8 cellular contexts compared by ENCODE assay signal in the genomic region with DNA sequence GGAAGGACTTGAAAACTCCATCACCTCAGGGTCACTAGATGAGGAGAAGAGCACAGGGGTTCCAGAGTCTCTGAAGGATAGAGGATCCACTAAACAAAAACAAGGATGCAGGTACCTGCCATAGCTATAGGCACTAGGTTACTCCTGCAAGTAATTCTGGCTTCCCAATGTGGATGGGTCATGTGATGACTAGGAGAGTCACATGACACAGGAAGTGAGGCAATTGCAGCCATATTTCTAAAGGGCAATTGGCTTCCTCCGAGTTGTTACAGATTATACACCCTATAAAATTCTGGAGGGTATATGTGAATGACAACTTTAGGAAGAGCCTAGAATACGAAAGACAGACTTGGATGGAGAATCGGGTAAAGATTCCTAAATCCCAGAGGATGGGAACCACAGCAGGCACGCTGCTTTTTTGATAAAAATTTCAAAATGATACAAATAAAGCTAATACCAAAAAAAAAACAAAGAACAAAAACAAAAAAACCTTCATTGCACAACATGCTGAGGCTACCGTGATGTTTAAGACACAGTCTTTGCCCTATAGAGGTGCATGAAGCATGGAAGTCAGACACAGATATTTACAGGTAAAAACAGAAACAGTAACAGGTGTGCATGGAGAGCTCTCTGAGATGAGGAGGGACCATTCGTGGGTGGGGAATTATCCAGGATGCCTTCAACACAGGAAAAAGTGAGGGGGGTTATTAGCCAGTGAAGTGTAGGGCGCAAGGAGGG. TPM values are rescaled to one million over a fixed set of nuclear protein-coding genes. Genes with fewer than 3 reads are reported as not detected.
DNase-seq lines count a peak whose midpoint lies in the region; ATAC-seq, FAIRE-seq and TF ChIP-seq lines count a peak whose summit lies in the region.

No MANE protein-coding gene starts in this region.

- H3K4me3 ChIP-seq in endothelial cell of umbilical vein (replicated peaks in 1 of 3; ENCODE audit: insufficient read depth in 1 of 3, low read depth in 1 of 3, low read length in 3 of 3) (no peak overlapping the region), mucosa of descending colon (no peak overlapping the region)

- H3K4me2 ChIP-seq in endothelial cell of umbilical vein (ENCODE audit: insufficient read depth, low read length): no peak overlapping the region

- H3K9me1 ChIP-seq in endothelial cell of umbilical vein (replicated peaks; ENCODE audit: control insufficient read depth, extremely low read depth, insufficient read depth, low read length): no peaks in the 10 kb centered on the region

- no peak overlapping the region for H3K27ac ChIP-seq in endothelial cell of umbilical vein (ENCODE audit: insufficient read depth, low read depth, low read length)

- H4K20me1 ChIP-seq in endothelial cell of umbilical vein (replicated peaks; ENCODE audit: control insufficient read depth, extremely low read depth, insufficient read depth, low read length): no peaks in the 10 kb centered on the region

- peak; percentile 87 for FAIRE-seq in endothelial cell of umbilical vein (lab: Jason Lieb, UNC)

- no peaks in the 10 kb centered on the region for H3K9me3 ChIP-seq in endothelial cell of umbilical vein (replicated peaks; ENCODE audit: control insufficient read depth, insufficient read depth, low read length)
- H3K9me3 ChIP-seq in mucosa of descending colon: no peaks in the 10 kb centered on the region

- intact Hi-C loops in endothelial cell of umbilical vein (cut with micrococcal nuclease): no loop called here
- intact Hi-C loops in mucosa of descending colon (cut with DNase I, micrococcal nuclease): no loop called here

- ATAC-seq in mucosa of descending colon (peak; percentile 40), HG03354 (IDR thresholded peaks at IDR 0.05; ENCODE audit: poor library complexity, severe bottlenecking, unreplicated experiment) (no peak), HG03460 (IDR thresholded peaks at IDR 0.05; ENCODE audit: unreplicated experiment) (no peak), GM21381 (IDR thresholded peaks at IDR 0.05; ENCODE audit: unreplicated experiment) (no peak)

- no peaks in the 10 kb centered on the region for H3K27me3 ChIP-seq in endothelial cell of umbilical vein (ENCODE audit: control insufficient read depth in 2 of 2, insufficient read depth in 2 of 2, low read length in 2 of 2)

- TF ChIP-seq CTCF in endothelial cell of umbilical vein (IDR thresholded peaks at IDR 0.05; ENCODE audit: extremely low read depth in 1 of 2, insufficient read depth in 1 of 2, low read depth in 1 of 2, low read length in 2 of 2): no peak
- TF ChIP-seq CTCF in mucosa of descending colon (IDR thresholded peaks at IDR 0.05): no peak

- CTCF ChIA-PET in endothelial cell of umbilical vein (lab: Charles Lee): interaction anchor here (0.8 to 1.7 kb wide), 3 partner anchors 8 to 46 kb away, joined by 3 to 7 read pairs (median 4); a partner anchor contains a TSS

- no peaks in the 10 kb centered on the region for H3K79me2 ChIP-seq in endothelial cell of umbilical vein (ENCODE audit: control insufficient read depth, insufficient read depth, low read length)

- no peak for TF ChIP-seq POLR2A in endothelial cell of umbilical vein (IDR thresholded peaks at IDR 0.05; ENCODE audit: low read depth, low read length)

- H3K4me1 ChIP-seq in endothelial cell of umbilical vein (ENCODE audit: control insufficient read depth, extremely low read depth, insufficient read depth, low read length) (no peaks in the 10 kb centered on the region), mucosa of descending colon (ENCODE audit: low read depth) (peaks cover 17% of the 10 kb centered on the region)

- dilution Hi-C loops in endothelial cell of umbilical vein (cut with MboI; ENCODE audit: extremely low pct_ligation_motif_present, low sequenced_read_pairs): no loop called here

- H3K36me3 ChIP-seq in endothelial cell of umbilical vein (ENCODE audit: control insufficient read depth in 2 of 2, extremely low read depth in 1 of 2, insufficient read depth in 2 of 2, low read length in 2 of 2) (peaks cover 0 to 4% of the 10 kb centered on the region in 2 experiments), mucosa of descending colon (ENCODE audit: low read depth) (no peaks in the 10 kb centered on the region)

- no peak overlapping the region for H3K9ac ChIP-seq in endothelial cell of umbilical vein (replicated peaks; ENCODE audit: extremely low read depth, insufficient read depth, low read length)

- peak; percentile 20 for DNase-seq in COLO668 (lab: John Stamatoyannopoulos, UW; ENCODE audit: unreplicated experiment)
- DNase-seq in HT-29 (ENCODE audit: low spot score): peak; percentile 37
- peak; percentile 74 for DNase-seq in SK-N-DZ (ENCODE audit: low spot score)
- peak; percentile 59 for DNase-seq in endothelial cell of umbilical vein (ENCODE audit: low read depth, low spot score)
- peak in 1 of 3 donors; percentile 76 for DNase-seq in mucosa of descending colon

- POLR2A ChIA-PET in endothelial cell of umbilical vein (lab: Charles Lee): no interaction called here

- BruUV-seq in endothelial cell of umbilical vein (replicated peaks; lab: Mats Ljungman, UMichigan): no TSS peak

- H2AFZ ChIP-seq in endothelial cell of umbilical vein (ENCODE audit: low read depth, low read length): peak overlapping the region; percentile 71

RNA-seq across cellular contexts. Expression of a gene that starts 10.5 kb away (rescaled TPM):
- 72.2 and 86.8 TPM in 2 replicates for total RNA-seq in HT-29 (2014; rRNA removed; shearing (Covaris generic))
- 83.7 and 106 TPM in 2 replicates for polyA plus RNA-seq in SK-N-DZ (2014; cell fraction: cytosol; rRNA removed)
- polyA plus RNA-seq in SK-N-DZ (2014; cell fraction: nucleus; rRNA removed): 77.1 and 99.5 TPM in 2 replicates
- total RNA-seq in endothelial cell of umbilical vein (49.1 and 53.0 TPM in 2 replicates), mucosa of descending colon (10 to 100 TPM; 26.1 to 41.1 (median 35.6) TPM)
- 109 and 137 TPM in 2 replicates for polyA plus RNA-seq in endothelial cell of umbilical vein
- 83.3 and 90.2 TPM in 2 replicates for polyA plus RNA-seq in endothelial cell of umbilical vein (2011; cell fraction: cytosol; rRNA removed)
- 45.5 and 50.8 TPM in 2 replicates for polyA plus RNA-seq in endothelial cell of umbilical vein (2011; cell fraction: nucleus; rRNA removed)
- 56.9 and 61.7 TPM in 2 replicates for polyA plus RNA-seq in endothelial cell of umbilical vein (2012)
- polyA minus RNA-seq in endothelial cell of umbilical vein: 44.4 and 56.0 TPM in 2 replicates
- 63.1 TPM for polyA minus RNA-seq in endothelial cell of umbilical vein (2011; cell fraction: cytosol; rRNA and poly(A)+ RNA removed)
- polyA minus RNA-seq in endothelial cell of umbilical vein (2011; cell fraction: nucleus; rRNA and poly(A)+ RNA removed): 14.8 and 20.2 TPM in 2 replicates

RNA-seq across cellular contexts. Expression of a gene that starts 11.3 kb away (rescaled TPM):
- total RNA-seq in HT-29 (2014; rRNA removed; shearing (Covaris generic)): 4.2 and 7.6 TPM in 2 replicates
- 18.6 and 19.3 TPM in 2 replicates for polyA plus RNA-seq in SK-N-DZ (2014; cell fraction: cytosol; rRNA removed)
- polyA plus RNA-seq in SK-N-DZ (2014; cell fraction: nucleus; rRNA removed): 161 and 164 TPM in 2 replicates
- total RNA-seq in endothelial cell of umbilical vein: 22.4 and 23.6 TPM in 2 replicates
- 25.7 and 29.4 TPM in 2 replicates for polyA plus RNA-seq in endothelial cell of umbilical vein
- 11.5 and 13.1 TPM in 2 replicates for polyA plus RNA-seq in endothelial cell of umbilical vein (2011; cell fraction: cytosol; rRNA removed)
- 134 and 168 TPM in 2 replicates for polyA plus RNA-seq in endothelial cell of umbilical vein (2011; cell fraction: nucleus; rRNA removed)
- 18.6 and 32.2 TPM in 2 replicates for polyA plus RNA-seq in endothelial cell of umbilical vein (2012)
- polyA minus RNA-seq in endothelial cell of umbilical vein: 30.1 and 36.1 TPM in 2 replicates
- 2.7 TPM for polyA minus RNA-seq in endothelial cell of umbilical vein (2011; cell fraction: cytosol; rRNA and poly(A)+ RNA removed)
- polyA minus RNA-seq in endothelial cell of umbilical vein (2011; cell fraction: nucleus; rRNA and poly(A)+ RNA removed): 23.8 and 26.1 TPM in 2 replicates
- total RNA-seq in mucosa of descending colon: 10 to 100 TPM; 22.4 to 35.9 (median 33.9) TPM

RNA-seq across cellular contexts. Expression of a gene that starts 36.3 kb away (rescaled TPM):
- total RNA-seq in HT-29 (2014; rRNA removed; shearing (Covaris generic)): 8.6 and 12.6 TPM in 2 replicates
- 20.3 and 23.6 TPM in 2 replicates for polyA plus RNA-seq in SK-N-DZ (2014; cell fraction: cytosol; rRNA removed)
- 72.0 and 119 TPM in 2 replicates for polyA plus RNA-seq in SK-N-DZ (2014; cell fraction: nucleus; rRNA removed)
- 61.8 and 62.7 TPM in 2 replicates for total RNA-seq in endothelial cell of umbilical vein
- 26.6 and 27.4 TPM in 2 replicates for polyA plus RNA-seq in endothelial cell of umbilical vein
- 20.3 and 26.1 TPM in 2 replicates for polyA plus RNA-seq in endothelial cell of umbilical vein (2011; cell fraction: cytosol; rRNA removed)
- polyA plus RNA-seq in endothelial cell of umbilical vein (2011; cell fraction: nucleus; rRNA removed): 23.2 and 24.1 TPM in 2 replicates
- polyA plus RNA-seq in endothelial cell of umbilical vein (2012): 36.0 and 43.1 TPM in 2 replicates
- polyA minus RNA-seq in endothelial cell of umbilical vein: 12.0 and 12.6 TPM in 2 replicates
- polyA minus RNA-seq in endothelial cell of umbilical vein (2011; cell fraction: cytosol; rRNA and poly(A)+ RNA removed): 15.0 TPM
- 7.2 and 7.4 TPM in 2 replicates for polyA minus RNA-seq in endothelial cell of umbilical vein (2011; cell fraction: nucleus; rRNA and poly(A)+ RNA removed)
- 10 to 100 TPM; 16.9 to 42.6 (median 20.4) TPM for total RNA-seq in mucosa of descending colon

RNA-seq across cellular contexts. Expression of a gene that starts 43.1 kb away (rescaled TPM):
- 112 and 114 TPM in 2 replicates for total RNA-seq in HT-29 (2014; rRNA removed; shearing (Covaris generic))
- 52.0 and 61.2 TPM in 2 replicates for polyA plus RNA-seq in SK-N-DZ (2014; cell fraction: cytosol; rRNA removed)
- polyA plus RNA-seq in SK-N-DZ (2014; cell fraction: nucleus; rRNA removed): 41.1 and 81.4 TPM in 2 replicates
- total RNA-seq in endothelial cell of umbilical vein (80.1 and 80.8 TPM in 2 replicates), mucosa of descending colon (10 to 100 TPM; 43.6 to 53.4 (median 46.8) TPM)
- 306 and 342 TPM in 2 replicates for polyA plus RNA-seq in endothelial cell of umbilical vein
- polyA plus RNA-seq in endothelial cell of umbilical vein (2011; cell fraction: cytosol; rRNA removed): 157 and 171 TPM in 2 replicates
- polyA plus RNA-seq in endothelial cell of umbilical vein (2011; cell fraction: nucleus; rRNA removed): 76.5 and 78.5 TPM in 2 replicates
- polyA plus RNA-seq in endothelial cell of umbilical vein (2012): 76.7 and 82.9 TPM in 2 replicates
- 125 and 131 TPM in 2 replicates for polyA minus RNA-seq in endothelial cell of umbilical vein
- 87.9 TPM for polyA minus RNA-seq in endothelial cell of umbilical vein (2011; cell fraction: cytosol; rRNA and poly(A)+ RNA removed)
- 22.5 and 23.7 TPM in 2 replicates for polyA minus RNA-seq in endothelial cell of umbilical vein (2011; cell fraction: nucleus; rRNA and poly(A)+ RNA removed)

RNA-seq across cellular contexts. Expression of a gene that starts 45.4 kb away (rescaled TPM):
- total RNA-seq in HT-29 (2014; rRNA removed; shearing (Covaris generic)): not detected in 2 replicates
- 14.8 and 16.9 TPM in 2 replicates for polyA plus RNA-seq in SK-N-DZ (2014; cell fraction: cytosol; rRNA removed)
- polyA plus RNA-seq in SK-N-DZ (2014; cell fraction: nucleus; rRNA removed): 40.2 and 65.8 TPM in 2 replicates
- total RNA-seq in endothelial cell of umbilical vein (9.6 and 10.0 TPM in 2 replicates), mucosa of descending colon (under 1 TPM; 0.26 to 0.76 (median 0.39) TPM)
- polyA plus RNA-seq in endothelial cell of umbilical vein: 9.5 and 12.7 TPM in 2 replicates
- 4.9 and 5.8 TPM in 2 replicates for polyA plus RNA-seq in endothelial cell of umbilical vein (2011; cell fraction: cytosol; rRNA removed)
- 20.9 and 24.0 TPM in 2 replicates for polyA plus RNA-seq in endothelial cell of umbilical vein (2011; cell fraction: nucleus; rRNA removed)
- polyA plus RNA-seq in endothelial cell of umbilical vein (2012): 5.6 and 7.1 TPM in 2 replicates
- polyA minus RNA-seq in endothelial cell of umbilical vein: 7.2 and 10.3 TPM in 2 replicates
- not detected for polyA minus RNA-seq in endothelial cell of umbilical vein (2011; cell fraction: cytosol; rRNA and poly(A)+ RNA removed)
- polyA minus RNA-seq in endothelial cell of umbilical vein (2011; cell fraction: nucleus; rRNA and poly(A)+ RNA removed): 10.0 and 11.3 TPM in 2 replicates
